In the genomic region with DNA sequence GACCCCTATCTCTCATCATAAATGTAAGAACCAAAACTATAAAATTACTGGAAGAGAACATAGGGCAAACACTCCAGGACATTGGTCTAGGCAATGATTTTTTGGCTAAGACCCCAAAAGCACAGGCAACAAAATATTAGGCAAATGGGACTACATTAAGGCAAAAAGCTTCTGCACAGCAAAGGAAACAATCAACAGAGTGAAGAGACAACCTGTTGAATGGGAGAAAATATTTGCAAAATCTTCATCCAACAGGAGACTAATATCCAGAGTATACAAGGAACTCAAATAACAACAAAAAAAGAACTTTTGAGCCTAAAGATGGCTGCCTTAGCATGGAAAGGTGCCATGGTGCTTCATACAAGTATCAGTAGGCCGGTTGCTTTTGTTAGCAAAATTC, we compare ENCODE assay signal across 8 cellular contexts.
"Had no signal": no experiment of that assay in that cellular context is flagged by ENCODE, and none has a peak within 500 bp of the region (broad histone marks: within the 10 kb centered on the region; RNA-seq: fewer than 3 reads in every experiment).

No MANE protein-coding gene starts in this region.

- H3K4me3 Mint-ChIP-seq: IgD-negative memory B cell had no signal

- H3K36me3 Mint-ChIP-seq: IgD-negative memory B cell had no signal

- H3K27ac Mint-ChIP-seq: IgD-negative memory B cell had no signal

- H3K4me1 Mint-ChIP-seq: IgD-negative memory B cell had no signal

- H3K27me3 Mint-ChIP-seq: IgD-negative memory B cell had no signal

- ATAC-seq: HepG2, K562 had no signal

- H3K4me3 ChIP-seq: K562 had no signal

- DNase-seq: IMR-90, KBM-7, KG1 had no signal

- H3K27ac ChIP-seq: HL-60, KMS-11 had no signal
